Comparison of ENCODE assay signal across 8 cellular contexts in genomic region chr5:98774192-98775046, GRCh38. TPM values are rescaled to one million over a fixed set of nuclear protein-coding genes. Genes with fewer than 3 reads are reported as not detected.
A peak's percentile ranks its signal among the peaks of the same experiment; 100 is the strongest.
DNase-seq lines count a peak whose midpoint lies in the region; ATAC-seq, FAIRE-seq and TF ChIP-seq lines count a peak whose summit lies in the region.

No MANE protein-coding gene starts in this region.

- H3K4me1 ChIP-seq in HepG2 (ENCODE audit: insufficient read depth, low read length), result peaks cover 58% of the 10 kb centered on the region

- H3K27me3 Mint-ChIP-seq in activated CD4-positive, alpha-beta T cell treated with anti-CD3 and anti-CD28 coated beads for 36 hours, result peaks cover 26% of the 10 kb centered on the region

- H3K4me3 ChIP-seq in coronary artery (peak overlapping the region; percentile 80), HepG2 (replicated peaks in 1 of 3; ENCODE audit: insufficient read depth in 1 of 3, low read depth in 2 of 3, low read length in 3 of 3) (peak overlapping the region; percentile 78 to 91 (median 80))

- peaks cover 2% of the 10 kb centered on the region for H3K36me3 Mint-ChIP-seq in activated CD4-positive, alpha-beta T cell treated with anti-CD3 and anti-CD28 coated beads for 36 hours (ENCODE audit: low read depth)

- TF ChIP-seq EP300 in HepG2 (IDR thresholded peaks at IDR 0.05; ENCODE audit: low read depth in 2 of 2, low read length in 2 of 2) (no peak), HepG2 (CRISPR knock-in tag; IDR thresholded peaks at IDR 0.05; ENCODE audit: borderline replicate concordance) (no peak)

- peak overlapping the region; percentile 74 for H3K9ac ChIP-seq in HepG2 (ENCODE audit: insufficient read depth, low read depth, low read length)

- peaks cover 39% of the 10 kb centered on the region for H3K79me2 ChIP-seq in HepG2 (ENCODE audit: insufficient read depth, low read length)

- H3K4me1 Mint-ChIP-seq in activated CD4-positive, alpha-beta T cell treated with anti-CD3 and anti-CD28 coated beads for 36 hours, result peaks cover 48% of the 10 kb centered on the region

- no peak for FAIRE-seq in HepG2 (lab: Jason Lieb, UNC)

- peak overlapping the region; percentile 92 to 95 for H3K27ac ChIP-seq in coronary artery
- H3K27ac ChIP-seq in HepG2 (ENCODE audit: extremely low read length, insufficient read depth, low read length), result peak overlapping the region; percentile 78

- no peak for TF ChIP-seq CTCF in coronary artery (IDR thresholded peaks at IDR 0.05)
- no peak for TF ChIP-seq CTCF in HepG2 (CRISPR knock-in tag; IDR thresholded peaks at IDR 0.05)

- no TSS peak for BruUV-seq in HepG2 (replicated peaks; lab: Mats Ljungman, UMichigan)

- POLR2A ChIA-PET in activated CD4-positive, alpha-beta T cell treated with anti-CD3 and anti-CD28 coated beads for 36 hours (lab: Charles Lee), result no interaction called here
- POLR2A ChIA-PET in HepG2 (lab: Yijun Ruan, JAX), result no interaction called here

- H3K27ac Mint-ChIP-seq in activated CD4-positive, alpha-beta T cell treated with anti-CD3 and anti-CD28 coated beads for 36 hours, result peak overlapping the region; percentile 77

- H4K20me1 ChIP-seq in HepG2 (ENCODE audit: insufficient read depth, low read length), result peaks cover 8% of the 10 kb centered on the region; the same call in 1 of the 2 replicates

- TF ChIP-seq RAD21 in HepG2 (CRISPR knock-in tag; IDR thresholded peaks at IDR 0.05), result no peak

- in situ Hi-C loops in HepG2 (cut with HindIII; ENCODE audit: extremely low pct_ligation_motif_present, low pct_unique_long_range_greater_than_20kb), result loop anchor here (5.0 to 10.0 kb wide), 2 partner anchors 153 to 250 kb away; partner anchors contain the start of gene CHD1

- H3K36me3 ChIP-seq in HepG2 (replicated peaks in 1 of 2; ENCODE audit: control insufficient read depth in 1 of 2, insufficient read depth in 2 of 2, low read length in 2 of 2), result no peaks in the 10 kb centered on the region

- no peaks in the 10 kb centered on the region for H3K9me3 ChIP-seq in HepG2 (ENCODE audit: low read length)

- ATAC-seq in HG02588 (IDR thresholded peaks at IDR 0.05; ENCODE audit: unreplicated experiment), result peak; percentile 22
- peak; percentile 27 for ATAC-seq in activated CD4-positive, alpha-beta T cell treated with anti-CD3 and anti-CD28 coated beads for 36 hours
- ATAC-seq in HepG2, result peak; percentile 61

- CTCF ChIA-PET in activated CD4-positive, alpha-beta T cell treated with anti-CD3 and anti-CD28 coated beads for 36 hours (lab: Charles Lee), result interaction anchor here (1.1 kb wide), 1 partner anchor 22 kb away, joined by 3 read pairs; no protein-coding TSS in a partner anchor
- CTCF ChIA-PET in HepG2 (lab: Yijun Ruan, JAX; ENCODE audit: low intra/inter-chr PET ratio, low total read pairs), result no interaction called here

- H3K27me3 ChIP-seq in HepG2 (ENCODE audit: control insufficient read depth in 1 of 2, insufficient read depth in 2 of 2, low read length in 2 of 2), result no peaks in the 10 kb centered on the region

- intact Hi-C loops in activated CD4-positive, alpha-beta T cell treated with anti-CD3 and anti-CD28 coated beads for 36 hours (cut with DNase I, micrococcal nuclease), result loop anchor here (1.0 to 5.0 kb wide), 4 partner anchors 22 to 1897 kb away; partner anchors contain the start of genes ERAP2 (in 1 of the 2) and LNPEP (in 1 of the 2)
- intact Hi-C loops in HepG2 (cut with micrococcal nuclease; ENCODE audit: unreplicated experiment), result loop anchor here (5.0 to 10.0 kb wide), 2 partner anchors 263 to 1480 kb away; no protein-coding TSS in a partner anchor

- no peak for TF ChIP-seq POLR2A in HepG2 (IDR thresholded peaks at IDR 0.05; ENCODE audit: insufficient read depth in 1 of 2, low read depth in 2 of 2, low read length in 2 of 2)

- H3K9me3 Mint-ChIP-seq in activated CD4-positive, alpha-beta T cell treated with anti-CD3 and anti-CD28 coated beads for 36 hours (ENCODE audit: low read depth), result no peaks in the 10 kb centered on the region

- peak overlapping the region; percentile 88 for H3K4me3 Mint-ChIP-seq in activated CD4-positive, alpha-beta T cell treated with anti-CD3 and anti-CD28 coated beads for 36 hours

- DNase-seq in NCI-H1105 treated with DMSO at 0.1 percent for 48 hours (lab: John Stamatoyannopoulos, UW), result peak; percentile 55
- no peak for DNase-seq in NCI-H1105 (lab: John Stamatoyannopoulos, UW)
- peak; percentile 75 for DNase-seq in NCI-H146 (lab: John Stamatoyannopoulos, UW)
- DNase-seq in activated CD4-positive, alpha-beta T cell treated with anti-CD3 and anti-CD28 coated beads for 36 hours, result peak; percentile 76
- DNase-seq in coronary artery (ENCODE audit: low spot score), result peak; percentile 79
- peak; percentile 61 for DNase-seq in HepG2 (ENCODE audit: low spot score)
- DNase-seq in stimulated activated CD4-positive, alpha-beta T cell treated with anti-CD3 and anti-CD28 coated beads, Interleukin-4, amount 100 ng/mL, for 1 hour, result peak; percentile 56

- H3K4me2 ChIP-seq in HepG2 (ENCODE audit: low read depth, low read length), result peak overlapping the region; percentile 85

- no peak overlapping the region for H2AFZ ChIP-seq in HepG2 (ENCODE audit: low read length)

- WGBS in HepG2 (ENCODE audit: low lambda C conversion rate), result under 1% methylated on average over 32 of the region's 64 CpGs

TF ChIP-seq in HepG2, 621 proteins besides CTCF, POLR2A, EP300 and RAD21 (continues in another document):
- TF ChIP-seq MYPOP (CRISPR knock-in tag; IDR thresholded peaks at IDR 0.05) (no peak; the same call in none of the 2 replicates), SRSF9 (IDR thresholded peaks at IDR 0.05; ENCODE audit: borderline replicate concordance, insufficient read depth, low read depth, low read length, poor library complexity, severe bottlenecking) (no peak), ZNF549 (CRISPR knock-in tag; IDR thresholded peaks at IDR 0.05) (no peak)

RNA-seq across cellular contexts. Expression of gene RGMB, which starts 1.0 kb away (rescaled TPM):
- total RNA-seq in activated CD4-positive, alpha-beta T cell treated with anti-CD3 and anti-CD28 coated beads for 36 hours, result 1 to 10 TPM; 2.8 to 2.9 TPM
- 2.3 and 3.8 TPM in 2 replicates for total RNA-seq in HepG2 (2016; rRNA removed; fragmentation: Illumina TruSeq; extraction: Trizol)
- total RNA-seq in HepG2 (2016; cell fraction: cytosol; rRNA removed; fragmentation: Illumina TruSeq; extraction: Trizol; ENCODE audit: low read depth), result 0.71 and 1.1 TPM in 2 replicates
- 2.2 and 3.7 TPM in 2 replicates for total RNA-seq in HepG2 (2016; cell fraction: insoluble cytoplasmic fraction; rRNA removed; fragmentation: Illumina TruSeq; extraction: Trizol)
- 2.7 and 3.1 TPM in 2 replicates for total RNA-seq in HepG2 (2016; cell fraction: membrane; rRNA removed; fragmentation: Illumina TruSeq; extraction: Trizol)
- total RNA-seq in HepG2 (2016; cell fraction: nucleus; rRNA removed; fragmentation: Illumina TruSeq; extraction: Trizol), result 9.8 and 10.0 TPM in 2 replicates
- polyA plus RNA-seq in HepG2 (2011; rRNA removed), result 3.0 and 3.1 TPM in 2 replicates
- 1.9 and 2.8 TPM in 2 replicates for polyA plus RNA-seq in HepG2 (2011; cell fraction: cytosol; rRNA removed)
- polyA plus RNA-seq in HepG2 (2011; cell fraction: nucleus; rRNA removed), result 6.0 and 6.6 TPM in 2 replicates
- 2.8 and 3.5 TPM in 2 replicates for polyA plus RNA-seq in HepG2 (2012)
- polyA plus RNA-seq in HepG2 (2016; cell fraction: cytosol; fragmentation: Illumina TruSeq; extraction: Trizol; ENCODE audit: low read depth), result 0.46 and 0.47 TPM in 2 replicates
- polyA plus RNA-seq in HepG2 (2016; cell fraction: insoluble cytoplasmic fraction; fragmentation: Illumina TruSeq; extraction: Trizol; ENCODE audit: low read depth), result 2.9 and 3.2 TPM in 2 replicates
- 1.5 and 1.8 TPM in 2 replicates for polyA plus RNA-seq in HepG2 (2016; cell fraction: membrane; fragmentation: Illumina TruSeq; extraction: Trizol; ENCODE audit: low read depth)
- 6.7 TPM in 2 replicates for polyA plus RNA-seq in HepG2 (2016; cell fraction: nucleus; fragmentation: Illumina TruSeq; extraction: Trizol; ENCODE audit: insufficient read depth, low read depth)
- 14.2 and 28.8 TPM in 2 replicates for polyA minus RNA-seq in HepG2 (2011; rRNA and poly(A)+ RNA removed; ENCODE audit: low replicate concordance)
- 3.5 and 4.2 TPM in 2 replicates for polyA minus RNA-seq in HepG2 (2011; cell fraction: cytosol; rRNA and poly(A)+ RNA removed)
- polyA minus RNA-seq in HepG2 (2011; cell fraction: nucleus; rRNA and poly(A)+ RNA removed), result 15.4 and 15.5 TPM in 2 replicates
